In the genomic region with DNA sequence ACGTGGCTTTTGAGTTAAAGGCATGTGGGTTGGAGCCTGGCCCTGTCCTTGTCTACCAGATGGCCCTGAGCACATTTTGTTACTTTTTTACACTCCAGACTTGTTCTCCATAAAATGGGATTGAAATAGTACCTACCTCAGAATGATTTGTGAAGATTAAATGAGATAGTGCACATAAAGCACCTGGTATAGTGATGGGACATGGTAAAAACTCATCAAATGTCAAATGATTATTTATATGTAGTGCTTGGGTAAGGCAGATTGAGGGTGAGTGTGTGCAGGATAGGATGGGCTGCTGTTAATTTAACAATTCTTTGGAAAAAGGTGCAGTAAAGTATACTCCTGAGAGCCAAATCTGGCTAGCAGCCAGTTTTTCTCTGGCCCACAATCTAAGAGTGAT, we compare ENCODE assay signal across 27 cellular contexts.
"Had no signal": no experiment of that assay in that cellular context is flagged by ENCODE, and none has a peak within 500 bp of the region (broad histone marks: within the 10 kb centered on the region; RNA-seq: fewer than 3 reads in every experiment).

No MANE protein-coding gene starts in this region.

- H3K4me2 ChIP-seq: PC-9 had no signal

- H3K27me3 ChIP-seq: breast epithelium had no signal

- H3K4me1 ChIP-seq: breast epithelium had no signal

- H3K27ac ChIP-seq: breast epithelium, PC-9, RWPE1, SK-N-MC, WERI-Rb-1 had no signal

- H3K9me3 ChIP-seq: breast epithelium, MG63 had no signal

- ATAC-seq: activated CD8-positive, alpha-beta memory T cell treated with anti-CD3 and anti-CD28 coated beads, Interleukin-2, amount 10 ng/mL, durations not matched to agents 7 days and 5 days; activated naive CD8-positive, alpha-beta T cell treated with anti-CD3 and anti-CD28 coated beads, Interleukin-2, amount 50 U/mL, for 24 hours; Right ventricle myocardium inferior had no signal

- H3K36me3 ChIP-seq: breast epithelium, MG63, WERI-Rb-1 had no signal

- DNase-seq: activated CD4-positive, alpha-beta memory T cell treated with anti-CD3 and anti-CD28 coated beads, Interleukin-2, amount 10 ng/mL, durations not matched to agents 7 days and 5 days; activated CD4-positive, alpha-beta T cell treated with anti-CD3 and anti-CD28 coated beads for 1 hour; activated CD4-positive, alpha-beta T cell treated with anti-CD3 and anti-CD28 coated beads for 48 hours; activated CD4-positive, CD25-positive, alpha-beta regulatory T cell; activated CD8-positive, alpha-beta memory T cell treated with anti-CD3 and anti-CD28 coated beads for 24 hours; activated CD8-positive, alpha-beta memory T cell treated with anti-CD3 and anti-CD28 coated beads, Interleukin-2, amount 10 ng/mL, durations not matched to agents 7 days and 5 days; activated CD8-positive, alpha-beta memory T cell treated with anti-CD3 and anti-CD28 coated beads, Interleukin-2, amount 50 U/mL, for 48 hours; activated effector memory CD4-positive, alpha-beta T cell treated with Interleukin-2 at 50 U/mL for 16 hours; activated naive CD4-positive, alpha-beta T cell treated with anti-CD3 and anti-CD28 coated beads, Interleukin-2, amount 10 ng/mL, durations not matched to agents 7 days and 5 days; activated naive CD8-positive, alpha-beta T cell treated with anti-CD3 and anti-CD28 coated beads, Interleukin-2, amount 50 U/mL, for 24 hours; activated T-cell treated with anti-CD3 and anti-CD28 coated beads, Interleukin-2, amount 50 U/mL, for 48 hours; aorta; Kasumi-1; KG1; MG63; NCI-H1048; NCI-H1436; NCI-H2171; NK-92 treated with Interleukin-12 subunit alpha and Interleukin-12 subunit beta, amount 100 ng/mL, for 24 hours; PC-9; SIG-M5; T1000; WERI-Rb-1 had no signal

- H3K4me3 ChIP-seq: breast epithelium, MG63, PC-9, SK-N-MC had no signal

- H2AFZ ChIP-seq: PC-9 had no signal
